8 cellular contexts compared by ENCODE assay signal in genomic region chr11:28107726-28108618, GRCh38. TPM values are rescaled to one million over a fixed set of nuclear protein-coding genes. Genes with fewer than 3 reads are reported as not detected.
DNase-seq lines count a peak whose midpoint lies in the region; ATAC-seq and TF ChIP-seq lines count a peak whose summit lies in the region.

Gene KIF18A (minus strand): TSS chr11:28108156. CDS start chr11:28097947, 10,209 bp downstream.
A gene with protein sequence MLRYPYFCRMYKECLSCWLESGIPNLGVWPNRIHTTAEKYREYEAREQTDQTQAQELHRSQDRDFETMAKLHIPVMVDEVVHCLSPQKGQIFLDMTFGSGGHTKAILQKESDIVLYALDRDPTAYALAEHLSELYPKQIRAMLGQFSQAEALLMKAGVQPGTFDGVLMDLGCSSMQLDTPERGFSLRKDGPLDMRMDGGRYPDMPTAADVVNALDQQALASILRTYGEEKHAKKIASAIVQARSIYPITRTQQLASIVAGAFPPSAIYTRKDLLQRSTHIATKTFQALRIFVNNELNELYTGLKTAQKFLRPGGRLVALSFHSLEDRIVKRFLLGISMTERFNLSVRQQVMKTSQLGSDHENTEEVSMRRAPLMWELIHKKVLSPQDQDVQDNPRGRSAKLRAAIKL (plus strand): TSS chr11:28108388. CDS start chr11:28113335, 4,947 bp downstream.

- TF ChIP-seq CTCF in BJ (IDR thresholded peaks at IDR 0.05; ENCODE audit: insufficient read depth, low read depth, low read length), result no peak

- CTCF ChIA-PET in BJ (lab: Yijun Ruan, JAX), result interaction anchor here (0.8 to 1.3 kb wide), 5 partner anchors 18 to 409 kb away, joined by 3 read pairs; no protein-coding TSS in a partner anchor

- H3K27me3 ChIP-seq in BJ (ENCODE audit: control insufficient read depth, insufficient read depth, low read length), result no peaks in the 10 kb centered on the region

- DNase-seq in BJ (ENCODE audit: low read depth) (peak; percentile 96), NCI-H526 treated with DMSO at 0.1 percent for 48 hours (lab: John Stamatoyannopoulos, UW) (peak; percentile 97), cortex of kidney (lab: John Stamatoyannopoulos, UW) (peak; percentile 91), left kidney (ENCODE audit: low read depth, low spot score) (peak; percentile 100)
- DNase-seq in activated CD4-positive, alpha-beta T cell treated with anti-CD3 and anti-CD28 coated beads, Interleukin-2, amount 10 ng/mL, durations not matched to agents 24 days and 14 days, result peak; percentile 100
- DNase-seq in stimulated activated CD4-positive, alpha-beta T cell treated with anti-CD3 and anti-CD28 coated beads, Interleukin-2, amount 100 ng/mL, for 24 hours, result peak; percentile 98 to 99

- H3K4me1 Mint-ChIP-seq in activated CD4-positive, alpha-beta T cell treated with anti-CD3 and anti-CD28 coated beads, Interleukin-2, amount 10 ng/mL, durations not matched to agents 24 days and 14 days, result peaks cover 58% of the 10 kb centered on the region

- POLR2A ChIA-PET in BJ (lab: Charles Lee), result interaction anchor here (0.6 to 1.4 kb wide), 6 partner anchors 11 to 1226 kb away, joined by 3 to 6 read pairs (median 4); no protein-coding TSS in a partner anchor

- no peaks in the 10 kb centered on the region for H3K36me3 ChIP-seq in BJ (ENCODE audit: control insufficient read depth, insufficient read depth, low read length)

- H3K9me3 Mint-ChIP-seq in activated CD4-positive, alpha-beta T cell treated with anti-CD3 and anti-CD28 coated beads, Interleukin-2, amount 10 ng/mL, durations not matched to agents 24 days and 14 days, result no peaks in the 10 kb centered on the region

- peak; percentile 97 for ATAC-seq in GM19324 (IDR thresholded peaks at IDR 0.05; ENCODE audit: low FRiP score, unreplicated experiment)
- ATAC-seq in HG03469 (IDR thresholded peaks at IDR 0.05; ENCODE audit: unreplicated experiment), result peak; percentile 94

- peaks cover 8% of the 10 kb centered on the region for H3K36me3 Mint-ChIP-seq in activated CD4-positive, alpha-beta T cell treated with anti-CD3 and anti-CD28 coated beads, Interleukin-2, amount 10 ng/mL, durations not matched to agents 24 days and 14 days (ENCODE audit: low read depth)

- intact Hi-C loops in activated CD4-positive, alpha-beta T cell treated with anti-CD3 and anti-CD28 coated beads, Interleukin-2, amount 10 ng/mL, durations not matched to agents 24 days and 14 days (cut with micrococcal nuclease), result loop anchor here (1.0 to 10.0 kb wide), 2 partner anchors 602 to 743 kb away; partner anchors contain the start of genes CCDC34 and LIN7C

- H3K27ac Mint-ChIP-seq in activated CD4-positive, alpha-beta T cell treated with anti-CD3 and anti-CD28 coated beads, Interleukin-2, amount 10 ng/mL, durations not matched to agents 24 days and 14 days, result peak within 1 kb of the TSS; percentile 100

- H3K27me3 Mint-ChIP-seq in activated CD4-positive, alpha-beta T cell treated with anti-CD3 and anti-CD28 coated beads, Interleukin-2, amount 10 ng/mL, durations not matched to agents 24 days and 14 days, result no peaks in the 10 kb centered on the region

- H3K4me3 ChIP-seq in BJ (ENCODE audit: low read depth, low read length), result peak within 1 kb of the TSS; percentile 63

- H3K4me3 Mint-ChIP-seq in activated CD4-positive, alpha-beta T cell treated with anti-CD3 and anti-CD28 coated beads, Interleukin-2, amount 10 ng/mL, durations not matched to agents 24 days and 14 days, result peak within 1 kb of the TSS; percentile 99

RNA-seq across cellular contexts. Expression of gene KIF18A, which starts in this region (rescaled TPM):
- 5.0 and 11.9 TPM in 2 replicates for polyA plus RNA-seq in BJ (2011; rRNA removed)
- polyA minus RNA-seq in BJ (2011; rRNA and poly(A)+ RNA removed), result 10.4 and 11.5 TPM in 2 replicates
- total RNA-seq in activated CD4-positive, alpha-beta T cell treated with anti-CD3 and anti-CD28 coated beads, Interleukin-2, amount 10 ng/mL, durations not matched to agents 24 days and 14 days, result 15.4 and 15.5 TPM in 2 replicates

RNA-seq across cellular contexts. Expression of the second gene that starts in this region (rescaled TPM):
- polyA plus RNA-seq in BJ (2011; rRNA removed), result 7.0 and 12.8 TPM in 2 replicates
- polyA minus RNA-seq in BJ (2011; rRNA and poly(A)+ RNA removed), result 20.1 and 22.3 TPM in 2 replicates
- 16.9 and 18.3 TPM in 2 replicates for total RNA-seq in activated CD4-positive, alpha-beta T cell treated with anti-CD3 and anti-CD28 coated beads, Interleukin-2, amount 10 ng/mL, durations not matched to agents 24 days and 14 days

Comparison
In these comparisons a context has a peak if more than half of its experiments do, and no peak if none do; other contexts are left out.
1. Peak in every context shown above with its lines: DNase-seq, ATAC-seq and H3K4me3 ChIP-seq.